In the genomic region with DNA sequence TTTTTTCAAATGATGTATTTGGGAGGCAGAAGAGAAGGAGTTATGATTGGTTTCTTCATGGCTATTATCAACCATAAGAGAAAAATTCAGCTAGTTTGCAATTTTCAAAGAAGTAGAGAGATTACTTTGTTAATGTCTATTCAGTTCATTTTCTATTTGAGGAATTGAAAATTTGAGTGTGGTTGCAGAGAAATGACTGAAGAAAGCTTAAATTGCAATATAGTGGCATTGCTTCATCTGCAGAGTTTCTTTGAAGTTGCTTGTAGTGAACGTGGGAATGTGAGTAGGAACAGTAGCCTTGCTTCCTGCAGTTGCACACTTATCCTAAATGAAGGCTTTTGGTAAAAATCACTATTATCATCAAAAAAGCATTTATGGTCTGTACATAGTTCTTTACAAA, we compare ENCODE assay signal across 19 cellular contexts.
"Had no signal": no experiment of that assay in that cellular context is flagged by ENCODE, and none has a peak within 500 bp of the region (broad histone marks: within the 10 kb centered on the region; RNA-seq: fewer than 3 reads in every experiment).

No MANE protein-coding gene starts in this region.

- H3K4me3 ChIP-seq: esophagus muscularis mucosa, gastrocnemius medialis, heart right ventricle, psoas muscle, right lobe of liver, suprapubic skin, thyroid gland had no signal

- H3K4me1 ChIP-seq: esophagus muscularis mucosa, gastrocnemius medialis, heart right ventricle, psoas muscle, right lobe of liver, suprapubic skin had no signal

- H3K27me3 ChIP-seq: esophagus muscularis mucosa, gastrocnemius medialis, heart right ventricle, neutrophil, right lobe of liver, suprapubic skin, thyroid gland had no signal

- DNase-seq: effector memory CD8-positive, alpha-beta T cell; gastrocnemius medialis; heart right ventricle; islet precursor cell; mammary epithelial cell; naive thymus-derived CD8-positive, alpha-beta T cell; psoas muscle; retina; right lobe of liver; stimulated activated CD4-positive, alpha-beta T cell treated with anti-CD3 and anti-CD28 coated beads, Interleukin-4, amount 100 ng/mL, for 1 hour; stimulated activated CD8-positive, alpha-beta memory T cell treated with anti-CD3 and anti-CD28 coated beads, Interleukin-4, amount 100 ng/mL, for 48 hours; stimulated activated naive CD8-positive, alpha-beta T cell treated with anti-CD3 and anti-CD28 coated beads, Interleukin-15, Interleukin-2, amounts not matched to agents 100 U/mL and 50 U/mL, for 24 hours; thyroid gland had no signal

- ATAC-seq: effector memory CD8-positive, alpha-beta T cell; gastrocnemius medialis; heart right ventricle; left lobe of liver; naive thymus-derived CD8-positive, alpha-beta T cell; psoas muscle; right lobe of liver; stimulated activated effector memory CD8-positive, alpha-beta T cell treated with anti-CD3 and anti-CD28 coated beads, Interleukin-12 subunit alpha, Interleukin-12 subunit beta, amount 100 ng/mL, for 72 hours; stimulated activated naive CD8-positive, alpha-beta T cell treated with anti-CD3 and anti-CD28 coated beads, Interleukin-15, Interleukin-2, amounts not matched to agents 100 U/mL and 50 U/mL, for 24 hours had no signal

- H3K36me3 ChIP-seq: esophagus muscularis mucosa, gastrocnemius medialis, heart right ventricle, neutrophil, right lobe of liver, suprapubic skin, thyroid gland had no signal

- H3K9me3 ChIP-seq: right lobe of liver, suprapubic skin, thyroid gland had no signal

- H3K27ac ChIP-seq: epithelial cell of prostate, esophagus muscularis mucosa, gastrocnemius medialis, heart right ventricle, neutrophil, psoas muscle, right lobe of liver, suprapubic skin, thyroid gland had no signal
